1 cellular context compared by ENCODE assay signal in the genomic region with DNA sequence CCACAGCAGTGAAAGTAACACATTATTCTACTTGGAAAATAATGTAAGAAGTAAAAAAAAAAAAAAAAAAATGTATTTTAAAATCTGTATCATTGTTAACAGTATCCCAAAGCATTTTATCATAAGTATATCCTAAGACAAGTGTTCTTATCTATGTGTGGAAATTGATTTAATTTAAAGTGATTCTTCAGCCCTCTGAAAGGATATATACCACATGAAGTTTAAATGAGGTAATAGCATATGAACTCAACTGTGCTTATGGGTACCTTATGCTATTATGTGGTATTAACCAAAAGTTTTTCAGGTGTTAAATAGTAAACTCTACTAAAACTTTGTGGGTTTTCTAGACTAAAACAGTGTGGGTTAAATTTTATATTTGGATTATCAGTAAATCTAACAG.
TF ChIP-seq lines count a peak whose summit lies in the region.

No MANE protein-coding gene starts in this region.

TF ChIP-seq in GM23338, 12 proteins besides CTCF, POLR2A, EP300 and RAD21 (continued from another document):
- TF ChIP-seq, protein P1, sequence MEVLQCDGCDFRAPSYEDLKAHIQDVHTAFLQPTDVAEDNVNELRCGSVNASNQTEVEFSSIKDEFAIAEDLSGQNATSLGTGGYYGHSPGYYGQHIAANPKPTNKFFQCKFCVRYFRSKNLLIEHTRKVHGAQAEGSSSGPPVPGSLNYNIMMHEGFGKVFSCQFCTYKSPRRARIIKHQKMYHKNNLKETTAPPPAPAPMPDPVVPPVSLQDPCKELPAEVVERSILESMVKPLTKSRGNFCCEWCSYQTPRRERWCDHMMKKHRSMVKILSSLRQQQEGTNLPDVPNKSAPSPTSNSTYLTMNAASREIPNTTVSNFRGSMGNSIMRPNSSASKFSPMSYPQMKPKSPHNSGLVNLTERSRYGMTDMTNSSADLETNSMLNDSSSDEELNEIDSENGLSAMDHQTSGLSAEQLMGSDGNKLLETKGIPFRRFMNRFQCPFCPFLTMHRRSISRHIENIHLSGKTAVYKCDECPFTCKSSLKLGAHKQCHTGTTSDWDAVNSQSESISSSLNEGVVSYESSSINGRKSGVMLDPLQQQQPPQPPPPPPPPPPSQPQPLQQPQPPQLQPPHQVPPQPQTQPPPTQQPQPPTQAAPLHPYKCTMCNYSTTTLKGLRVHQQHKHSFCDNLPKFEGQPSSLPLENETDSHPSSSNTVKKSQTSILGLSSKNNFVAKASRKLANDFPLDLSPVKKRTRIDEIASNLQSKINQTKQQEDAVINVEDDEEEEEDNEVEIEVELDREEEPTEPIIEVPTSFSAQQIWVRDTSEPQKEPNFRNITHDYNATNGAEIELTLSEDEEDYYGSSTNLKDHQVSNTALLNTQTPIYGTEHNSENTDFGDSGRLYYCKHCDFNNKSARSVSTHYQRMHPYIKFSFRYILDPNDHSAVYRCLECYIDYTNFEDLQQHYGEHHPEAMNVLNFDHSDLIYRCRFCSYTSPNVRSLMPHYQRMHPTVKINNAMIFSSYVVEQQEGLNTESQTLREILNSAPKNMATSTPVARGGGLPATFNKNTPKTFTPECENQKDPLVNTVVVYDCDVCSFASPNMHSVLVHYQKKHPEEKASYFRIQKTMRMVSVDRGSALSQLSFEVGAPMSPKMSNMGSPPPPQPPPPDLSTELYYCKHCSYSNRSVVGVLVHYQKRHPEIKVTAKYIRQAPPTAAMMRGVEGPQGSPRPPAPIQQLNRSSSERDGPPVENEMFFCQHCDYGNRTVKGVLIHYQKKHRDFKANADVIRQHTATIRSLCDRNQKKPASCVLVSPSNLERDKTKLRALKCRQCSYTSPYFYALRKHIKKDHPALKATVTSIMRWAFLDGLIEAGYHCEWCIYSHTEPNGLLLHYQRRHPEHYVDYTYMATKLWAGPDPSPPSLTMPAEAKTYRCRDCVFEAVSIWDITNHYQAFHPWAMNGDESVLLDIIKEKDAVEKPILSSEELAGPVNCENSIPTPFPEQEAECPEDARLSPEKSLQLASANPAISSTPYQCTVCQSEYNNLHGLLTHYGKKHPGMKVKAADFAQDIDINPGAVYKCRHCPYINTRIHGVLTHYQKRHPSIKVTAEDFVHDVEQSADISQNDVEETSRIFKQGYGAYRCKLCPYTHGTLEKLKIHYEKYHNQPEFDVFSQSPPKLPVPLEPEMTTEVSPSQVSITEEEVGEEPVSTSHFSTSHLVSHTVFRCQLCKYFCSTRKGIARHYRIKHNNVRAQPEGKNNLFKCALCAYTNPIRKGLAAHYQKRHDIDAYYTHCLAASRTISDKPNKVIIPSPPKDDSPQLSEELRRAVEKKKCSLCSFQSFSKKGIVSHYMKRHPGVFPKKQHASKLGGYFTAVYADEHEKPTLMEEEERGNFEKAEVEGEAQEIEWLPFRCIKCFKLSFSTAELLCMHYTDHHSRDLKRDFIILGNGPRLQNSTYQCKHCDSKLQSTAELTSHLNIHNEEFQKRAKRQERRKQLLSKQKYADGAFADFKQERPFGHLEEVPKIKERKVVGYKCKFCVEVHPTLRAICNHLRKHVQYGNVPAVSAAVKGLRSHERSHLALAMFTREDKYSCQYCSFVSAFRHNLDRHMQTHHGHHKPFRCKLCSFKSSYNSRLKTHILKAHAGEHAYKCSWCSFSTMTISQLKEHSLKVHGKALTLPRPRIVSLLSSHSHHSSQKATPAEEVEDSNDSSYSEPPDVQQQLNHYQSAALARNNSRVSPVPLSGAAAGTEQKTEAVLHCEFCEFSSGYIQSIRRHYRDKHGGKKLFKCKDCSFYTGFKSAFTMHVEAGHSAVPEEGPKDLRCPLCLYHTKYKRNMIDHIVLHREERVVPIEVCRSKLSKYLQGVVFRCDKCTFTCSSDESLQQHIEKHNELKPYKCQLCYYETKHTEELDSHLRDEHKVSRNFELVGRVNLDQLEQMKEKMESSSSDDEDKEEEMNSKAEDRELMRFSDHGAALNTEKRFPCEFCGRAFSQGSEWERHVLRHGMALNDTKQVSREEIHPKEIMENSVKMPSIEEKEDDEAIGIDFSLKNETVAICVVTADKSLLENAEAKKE (CRISPR knock-in tag; IDR thresholded peaks at IDR 0.05): no peak
- TF ChIP-seq ETS1 (IDR thresholded peaks at IDR 0.05) (no peak), POLR2AphosphoS5 (IDR thresholded peaks at IDR 0.05; ENCODE audit: low read depth) (no peak), EZH2 (IDR thresholded peaks at IDR 0.05; ENCODE audit: low read depth, unreplicated experiment) (no peak), EZH2phosphoT487 (IDR thresholded peaks at IDR 0.05; ENCODE audit: unreplicated experiment) (no peak), JUNB (IDR thresholded peaks at IDR 0.05; ENCODE audit: unreplicated experiment) (no peak), NANOG (IDR thresholded peaks at IDR 0.05; ENCODE audit: borderline replicate concordance) (no peak), CREB1 (CRISPR knock-in tag; IDR thresholded peaks at IDR 0.05; ENCODE audit: low read depth) (no peak)
TF ChIP-seq in GM23338: peak in this region for 0.
